18 cellular contexts compared by ENCODE assay signal in the genomic region with DNA sequence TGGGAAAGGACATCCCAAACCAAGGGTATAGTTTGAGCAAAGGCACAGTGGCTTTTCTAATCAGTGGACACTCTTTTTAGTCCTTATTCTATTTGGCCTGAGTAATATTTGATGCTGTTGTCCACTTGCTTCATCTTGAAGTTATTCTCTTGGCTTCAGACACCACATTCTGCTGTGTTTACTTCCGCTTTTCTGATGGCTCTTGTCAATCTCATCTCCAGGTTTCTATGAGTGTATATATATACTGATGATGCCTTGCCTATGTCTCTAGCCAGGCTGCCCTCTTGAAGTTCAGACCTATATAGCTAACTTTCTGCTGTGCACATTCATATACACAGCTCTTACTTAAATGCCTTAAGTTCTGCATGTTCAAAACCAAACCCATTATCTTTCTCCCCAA.
"Had no signal": no experiment of that assay in that cellular context is flagged by ENCODE, and none has a peak within 500 bp of the region (broad histone marks: within the 10 kb centered on the region; RNA-seq: fewer than 3 reads in every experiment).

No MANE protein-coding gene starts in this region.

- H3K36me3 ChIP-seq: gastrocnemius medialis, heart right ventricle, neural progenitor cell, vagina had no signal

- H3K4me3 ChIP-seq: body of pancreas, gastrocnemius medialis, heart right ventricle, neural progenitor cell, testis, vagina had no signal

- ATAC-seq: activated naive CD4-positive, alpha-beta T cell treated with anti-CD3 and anti-CD28 coated beads, Interleukin-2, amount 50 U/mL, for 72 hours; body of pancreas; gastrocnemius medialis; left ventricle myocardium superior; stimulated activated naive CD8-positive, alpha-beta T cell treated with anti-CD3 and anti-CD28 coated beads, Interleukin-15, amount 100 ng/mL, for 72 hours had no signal

- H3K9me3 ChIP-seq: body of pancreas, gastrocnemius medialis, heart right ventricle, testis, vagina had no signal

- H3K27me3 ChIP-seq: body of pancreas, gastrocnemius medialis, heart right ventricle, neural progenitor cell, testis, vagina had no signal

- H3K27ac ChIP-seq: gastrocnemius medialis, neural progenitor cell, testis, vagina had no signal

- DNase-seq: activated effector memory CD4-positive, alpha-beta T cell treated with anti-CD3 and anti-CD28 coated beads, Interleukin-2, amount 50 U/mL, for 16 hours; activated T-cell treated with anti-CD3 and anti-CD28 coated beads, Interleukin-2, amount 50 U/mL, for 1 hour; amniotic stem cell; body of pancreas; cortex of kidney; effector CD8-positive, alpha-beta T cell; gastrocnemius medialis; heart right ventricle; kidney; left ventricle myocardium superior; midbrain; stimulated activated CD4-positive, alpha-beta T cell treated with anti-CD3 and anti-CD28 coated beads, Interleukin-15, amount 100 ng/mL, for 24 hours; stimulated activated CD4-positive, alpha-beta T cell treated with anti-CD3 and anti-CD28 coated beads, Interleukin-4, amount 100 ng/mL, for 24 hours; stimulated activated naive CD8-positive, alpha-beta T cell treated with anti-CD3 and anti-CD28 coated beads, Interleukin-15, amount 100 ng/mL, for 72 hours; testis had no signal

- H3K4me1 ChIP-seq: testis had no signal
